2 cellular contexts compared by ENCODE assay signal in genomic region chr5:31583129-31583528, GRCh38.
A peak's percentile ranks its signal among the peaks of the same experiment; 100 is the strongest.
TF ChIP-seq lines count a peak whose summit lies in the region.

No MANE protein-coding gene starts in this region.

TF ChIP-seq in HEK293, 187 proteins besides CTCF, POLR2A, EP300 and RAD21:
- peak; percentile 99 for TF ChIP-seq PRDM1 (tag by site-specific recombination; IDR thresholded peaks at IDR 0.05)
- no peak for TF ChIP-seq ZNF350 (tag by site-specific recombination; IDR thresholded peaks at IDR 0.05)

TF ChIP-seq in K562, 482 proteins besides CTCF, POLR2A, EP300 and RAD21:
- TF ChIP-seq TAF9B (IDR thresholded peaks at IDR 0.05; ENCODE audit: partially characterized antibody) (no peak), MAZ (CRISPR knock-in tag; conservative IDR thresholded peaks at IDR 0.05 in 1 of 2, IDR thresholded peaks at IDR 0.05 in 1 of 2) (no peak)
- TF ChIP-seq, protein P1, sequence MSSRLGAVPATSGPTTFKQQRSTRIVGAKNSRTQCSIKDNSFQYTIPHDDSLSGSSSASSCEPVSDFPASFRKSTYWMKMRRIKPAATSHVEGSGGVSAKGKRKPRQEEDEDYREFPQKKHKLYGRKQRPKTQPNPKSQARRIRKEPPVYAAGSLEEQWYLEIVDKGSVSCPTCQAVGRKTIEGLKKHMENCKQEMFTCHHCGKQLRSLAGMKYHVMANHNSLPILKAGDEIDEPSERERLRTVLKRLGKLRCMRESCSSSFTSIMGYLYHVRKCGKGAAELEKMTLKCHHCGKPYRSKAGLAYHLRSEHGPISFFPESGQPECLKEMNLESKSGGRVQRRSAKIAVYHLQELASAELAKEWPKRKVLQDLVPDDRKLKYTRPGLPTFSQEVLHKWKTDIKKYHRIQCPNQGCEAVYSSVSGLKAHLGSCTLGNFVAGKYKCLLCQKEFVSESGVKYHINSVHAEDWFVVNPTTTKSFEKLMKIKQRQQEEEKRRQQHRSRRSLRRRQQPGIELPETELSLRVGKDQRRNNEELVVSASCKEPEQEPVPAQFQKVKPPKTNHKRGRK (tag; IDR thresholded peaks at IDR 0.05), result peak; percentile 25; the same call in 1 of the 2 replicates
